Comparison of ENCODE assay signal across 2 cellular contexts in genomic region chr20:35954907-35955251, GRCh38.
TF ChIP-seq lines count a peak whose summit lies in the region.

No MANE protein-coding gene starts in this region.

TF ChIP-seq in GM23338, 12 proteins besides CTCF, POLR2A, EP300 and RAD21 (continued from another document):
- TF ChIP-seq, protein P1, sequence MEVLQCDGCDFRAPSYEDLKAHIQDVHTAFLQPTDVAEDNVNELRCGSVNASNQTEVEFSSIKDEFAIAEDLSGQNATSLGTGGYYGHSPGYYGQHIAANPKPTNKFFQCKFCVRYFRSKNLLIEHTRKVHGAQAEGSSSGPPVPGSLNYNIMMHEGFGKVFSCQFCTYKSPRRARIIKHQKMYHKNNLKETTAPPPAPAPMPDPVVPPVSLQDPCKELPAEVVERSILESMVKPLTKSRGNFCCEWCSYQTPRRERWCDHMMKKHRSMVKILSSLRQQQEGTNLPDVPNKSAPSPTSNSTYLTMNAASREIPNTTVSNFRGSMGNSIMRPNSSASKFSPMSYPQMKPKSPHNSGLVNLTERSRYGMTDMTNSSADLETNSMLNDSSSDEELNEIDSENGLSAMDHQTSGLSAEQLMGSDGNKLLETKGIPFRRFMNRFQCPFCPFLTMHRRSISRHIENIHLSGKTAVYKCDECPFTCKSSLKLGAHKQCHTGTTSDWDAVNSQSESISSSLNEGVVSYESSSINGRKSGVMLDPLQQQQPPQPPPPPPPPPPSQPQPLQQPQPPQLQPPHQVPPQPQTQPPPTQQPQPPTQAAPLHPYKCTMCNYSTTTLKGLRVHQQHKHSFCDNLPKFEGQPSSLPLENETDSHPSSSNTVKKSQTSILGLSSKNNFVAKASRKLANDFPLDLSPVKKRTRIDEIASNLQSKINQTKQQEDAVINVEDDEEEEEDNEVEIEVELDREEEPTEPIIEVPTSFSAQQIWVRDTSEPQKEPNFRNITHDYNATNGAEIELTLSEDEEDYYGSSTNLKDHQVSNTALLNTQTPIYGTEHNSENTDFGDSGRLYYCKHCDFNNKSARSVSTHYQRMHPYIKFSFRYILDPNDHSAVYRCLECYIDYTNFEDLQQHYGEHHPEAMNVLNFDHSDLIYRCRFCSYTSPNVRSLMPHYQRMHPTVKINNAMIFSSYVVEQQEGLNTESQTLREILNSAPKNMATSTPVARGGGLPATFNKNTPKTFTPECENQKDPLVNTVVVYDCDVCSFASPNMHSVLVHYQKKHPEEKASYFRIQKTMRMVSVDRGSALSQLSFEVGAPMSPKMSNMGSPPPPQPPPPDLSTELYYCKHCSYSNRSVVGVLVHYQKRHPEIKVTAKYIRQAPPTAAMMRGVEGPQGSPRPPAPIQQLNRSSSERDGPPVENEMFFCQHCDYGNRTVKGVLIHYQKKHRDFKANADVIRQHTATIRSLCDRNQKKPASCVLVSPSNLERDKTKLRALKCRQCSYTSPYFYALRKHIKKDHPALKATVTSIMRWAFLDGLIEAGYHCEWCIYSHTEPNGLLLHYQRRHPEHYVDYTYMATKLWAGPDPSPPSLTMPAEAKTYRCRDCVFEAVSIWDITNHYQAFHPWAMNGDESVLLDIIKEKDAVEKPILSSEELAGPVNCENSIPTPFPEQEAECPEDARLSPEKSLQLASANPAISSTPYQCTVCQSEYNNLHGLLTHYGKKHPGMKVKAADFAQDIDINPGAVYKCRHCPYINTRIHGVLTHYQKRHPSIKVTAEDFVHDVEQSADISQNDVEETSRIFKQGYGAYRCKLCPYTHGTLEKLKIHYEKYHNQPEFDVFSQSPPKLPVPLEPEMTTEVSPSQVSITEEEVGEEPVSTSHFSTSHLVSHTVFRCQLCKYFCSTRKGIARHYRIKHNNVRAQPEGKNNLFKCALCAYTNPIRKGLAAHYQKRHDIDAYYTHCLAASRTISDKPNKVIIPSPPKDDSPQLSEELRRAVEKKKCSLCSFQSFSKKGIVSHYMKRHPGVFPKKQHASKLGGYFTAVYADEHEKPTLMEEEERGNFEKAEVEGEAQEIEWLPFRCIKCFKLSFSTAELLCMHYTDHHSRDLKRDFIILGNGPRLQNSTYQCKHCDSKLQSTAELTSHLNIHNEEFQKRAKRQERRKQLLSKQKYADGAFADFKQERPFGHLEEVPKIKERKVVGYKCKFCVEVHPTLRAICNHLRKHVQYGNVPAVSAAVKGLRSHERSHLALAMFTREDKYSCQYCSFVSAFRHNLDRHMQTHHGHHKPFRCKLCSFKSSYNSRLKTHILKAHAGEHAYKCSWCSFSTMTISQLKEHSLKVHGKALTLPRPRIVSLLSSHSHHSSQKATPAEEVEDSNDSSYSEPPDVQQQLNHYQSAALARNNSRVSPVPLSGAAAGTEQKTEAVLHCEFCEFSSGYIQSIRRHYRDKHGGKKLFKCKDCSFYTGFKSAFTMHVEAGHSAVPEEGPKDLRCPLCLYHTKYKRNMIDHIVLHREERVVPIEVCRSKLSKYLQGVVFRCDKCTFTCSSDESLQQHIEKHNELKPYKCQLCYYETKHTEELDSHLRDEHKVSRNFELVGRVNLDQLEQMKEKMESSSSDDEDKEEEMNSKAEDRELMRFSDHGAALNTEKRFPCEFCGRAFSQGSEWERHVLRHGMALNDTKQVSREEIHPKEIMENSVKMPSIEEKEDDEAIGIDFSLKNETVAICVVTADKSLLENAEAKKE (CRISPR knock-in tag; IDR thresholded peaks at IDR 0.05) = no peak
- TF ChIP-seq ZNF331 (CRISPR knock-in tag; IDR thresholded peaks at IDR 0.05; ENCODE audit: low read depth) (no peak), REST (IDR thresholded peaks at IDR 0.05; ENCODE audit: unreplicated experiment) (no peak), NANOG (IDR thresholded peaks at IDR 0.05; ENCODE audit: borderline replicate concordance) (no peak), ZNF114 (CRISPR knock-in tag; IDR thresholded peaks at IDR 0.05) (no peak), EZH2 (IDR thresholded peaks at IDR 0.05; ENCODE audit: low read depth, unreplicated experiment) (no peak), POLR2AphosphoS5 (IDR thresholded peaks at IDR 0.05; ENCODE audit: low read depth) (no peak), STAT1 (IDR thresholded peaks at IDR 0.05; ENCODE audit: unreplicated experiment) (no peak)
- TF ChIP-seq, protein P2, sequence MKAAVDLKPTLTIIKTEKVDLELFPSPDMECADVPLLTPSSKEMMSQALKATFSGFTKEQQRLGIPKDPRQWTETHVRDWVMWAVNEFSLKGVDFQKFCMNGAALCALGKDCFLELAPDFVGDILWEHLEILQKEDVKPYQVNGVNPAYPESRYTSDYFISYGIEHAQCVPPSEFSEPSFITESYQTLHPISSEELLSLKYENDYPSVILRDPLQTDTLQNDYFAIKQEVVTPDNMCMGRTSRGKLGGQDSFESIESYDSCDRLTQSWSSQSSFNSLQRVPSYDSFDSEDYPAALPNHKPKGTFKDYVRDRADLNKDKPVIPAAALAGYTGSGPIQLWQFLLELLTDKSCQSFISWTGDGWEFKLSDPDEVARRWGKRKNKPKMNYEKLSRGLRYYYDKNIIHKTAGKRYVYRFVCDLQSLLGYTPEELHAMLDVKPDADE (IDR thresholded peaks at IDR 0.05) = no peak

TF ChIP-seq in SK-N-SH treated with all-trans-retinoic acid at 6 μM for 48 hours, 23 proteins besides CTCF, POLR2A, EP300 and RAD21 (continued from another document):
- TF ChIP-seq PATZ1 (CRISPR knock-in tag; IDR thresholded peaks at IDR 0.05; ENCODE audit: borderline replicate concordance) (no peak), ZNF565 (CRISPR knock-in tag; conservative IDR thresholded peaks at IDR 0.05; ENCODE audit: low read depth) (no peak), SNAI2 (CRISPR knock-in tag; IDR thresholded peaks at IDR 0.05) (no peak), RARB (CRISPR knock-in tag; IDR thresholded peaks at IDR 0.05) (no peak), ESRRG (CRISPR knock-in tag; IDR thresholded peaks at IDR 0.05) (no peak), TCF4 (CRISPR knock-in tag; IDR thresholded peaks at IDR 0.05; ENCODE audit: borderline replicate concordance) (no peak)
